In genomic region chr1:60886793-60887331, GRCh38 we compare ENCODE assay signal across 18 cellular contexts.
DNase-seq lines count a peak whose midpoint lies in the region; ATAC-seq lines count a peak whose summit lies in the region.
"Had no signal": no experiment of that assay in that cellular context is flagged by ENCODE, and none has a peak within 500 bp of the region (broad histone marks: within the 10 kb centered on the region; RNA-seq: fewer than 3 reads in every experiment).

No MANE protein-coding gene starts in this region.

- H3K4me1 ChIP-seq in ectodermal cell (ENCODE audit: control insufficient read depth, insufficient read depth, low read length) (peaks cover 20% of the 10 kb centered on the region), mesodermal cell (ENCODE audit: control insufficient read depth, insufficient read depth, low read length, poor library complexity, severe bottlenecking) (peaks cover 21% of the 10 kb centered on the region)
- H3K4me1 ChIP-seq: body of pancreas, esophagus muscularis mucosa, SJCRH30, spleen, tibial artery had no signal

- H3K4me3 ChIP-seq in H7 (ENCODE audit: insufficient read depth, low read depth, low read length), result no peak overlapping the region
- H3K4me3 ChIP-seq in ectodermal cell (ENCODE audit: insufficient read depth, low read depth, low read length), result no peak overlapping the region
- H3K4me3 ChIP-seq in mesodermal cell (ENCODE audit: extremely low read depth, insufficient read depth, low read length, poor library complexity, severe bottlenecking), result no peak overlapping the region
- H3K4me3 ChIP-seq: body of pancreas, esophagus muscularis mucosa, SJCRH30, spleen, tibial artery had no signal

- DNase-seq in H7, result peak; percentile 37
- DNase-seq in NCI-H524 treated with DMSO at 0.1 percent for 48 hours (lab: John Stamatoyannopoulos, UW), result peak; percentile 50
- DNase-seq: activated CD4-positive, alpha-beta T cell treated with anti-CD3 and anti-CD28 coated beads, Interleukin-2, amount 10 ng/mL, durations not matched to agents 7 days and 5 days; activated naive CD4-positive, alpha-beta T cell treated with anti-CD3 and anti-CD28 coated beads, Interleukin-2, amount 50 U/mL, for 16 hours; body of pancreas; IMR-90; left colon; SJCRH30; spleen; T-helper 9 cell; tibial artery had no signal

- peak overlapping the region; percentile 47 for H3K27ac ChIP-seq in ectodermal cell (ENCODE audit: insufficient read depth, low read depth, low read length, poor library complexity, severe bottlenecking)
- H3K27ac ChIP-seq in mesodermal cell (ENCODE audit: low read depth, low read length, severe bottlenecking), result peak overlapping the region; percentile 81
- H3K27ac ChIP-seq: body of pancreas, esophagus muscularis mucosa, SJCRH30, spleen, tibial artery had no signal

- H3K36me3 ChIP-seq in H7 (replicated peaks; ENCODE audit: control insufficient read depth, insufficient read depth, low read length) (no peaks in the 10 kb centered on the region), ectodermal cell (ENCODE audit: control insufficient read depth, insufficient read depth, low read length) (no peaks in the 10 kb centered on the region), mesodermal cell (ENCODE audit: control insufficient read depth, insufficient read depth, low read length) (no peaks in the 10 kb centered on the region)
- H3K36me3 ChIP-seq: esophagus muscularis mucosa, SJCRH30, spleen, tibial artery had no signal

- 20% methylated on average over 6 of the region's 6 CpGs for whole genome bisulfite sequencing in ectodermal cell, 2 experiments
- 13 to 15% methylated on average over 4 of the region's 6 CpGs for WGBS in mesodermal cell (ENCODE audit: insufficient coverage in 2 of 2), 2 experiments

- ATAC-seq in GM18502 (IDR thresholded peaks at IDR 0.05; ENCODE audit: poor library complexity, unreplicated experiment) (no peak), GM21381 (IDR thresholded peaks at IDR 0.05; ENCODE audit: unreplicated experiment) (no peak), GM18861 (IDR thresholded peaks at IDR 0.05; ENCODE audit: unreplicated experiment) (no peak), HG02623 (IDR thresholded peaks at IDR 0.05; ENCODE audit: unreplicated experiment) (no peak)
- ATAC-seq: body of pancreas, left colon had no signal

- H3K27me3 ChIP-seq in H7 (ENCODE audit: control insufficient read depth, insufficient read depth, low read length), result no peaks in the 10 kb centered on the region
- H3K27me3 ChIP-seq in ectodermal cell (ENCODE audit: control insufficient read depth, insufficient read depth, low read length, poor library complexity, severe bottlenecking), result no peaks in the 10 kb centered on the region
- H3K27me3 ChIP-seq: body of pancreas, esophagus muscularis mucosa, SJCRH30, spleen, tibial artery had no signal

- H3K9me3 ChIP-seq in ectodermal cell (ENCODE audit: control insufficient read depth, low read length) (no peaks in the 10 kb centered on the region), mesodermal cell (ENCODE audit: control insufficient read depth, low read length) (no peaks in the 10 kb centered on the region)
- H3K9me3 ChIP-seq: body of pancreas, esophagus muscularis mucosa, SJCRH30, spleen, tibial artery had no signal
